In the genomic region with DNA sequence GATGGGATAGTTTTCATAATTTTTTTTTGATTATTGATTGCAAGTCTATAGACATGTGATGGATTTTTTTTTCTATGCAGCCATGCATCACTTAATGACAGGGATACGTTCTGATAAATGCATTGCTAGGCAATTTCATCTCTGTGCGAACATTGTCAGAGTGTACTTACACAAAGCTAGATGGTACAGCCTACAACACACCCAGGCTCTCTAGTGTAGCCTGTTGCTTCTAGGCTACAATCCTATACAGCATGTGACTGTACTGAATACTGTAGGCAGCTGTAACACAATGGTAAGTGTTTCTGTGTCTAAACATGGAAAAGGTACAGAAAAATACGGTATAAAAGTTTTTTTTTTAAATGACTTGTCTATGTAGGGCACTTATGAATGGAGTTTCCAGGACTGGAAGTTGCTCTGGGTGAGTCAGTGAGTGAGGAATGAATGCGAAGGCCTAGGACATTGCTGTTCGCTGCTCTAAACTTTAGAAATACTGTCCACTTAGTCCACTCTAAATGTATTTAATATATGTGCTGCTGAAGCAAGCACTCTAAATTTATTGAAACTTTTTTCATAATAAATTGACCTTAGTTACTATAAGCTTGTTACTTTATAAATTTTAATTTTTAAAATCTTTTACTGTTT, we compare ENCODE assay signal across 30 cellular contexts. TPM values are rescaled to one million over a fixed set of nuclear protein-coding genes. Genes with fewer than 3 reads are reported as not detected.
DNase-seq lines count a peak whose midpoint lies in the region; ATAC-seq, FAIRE-seq and TF ChIP-seq lines count a peak whose summit lies in the region.
"Had no signal": no experiment of that assay in that cellular context is flagged by ENCODE, and none has a peak within 500 bp of the region (broad histone marks: within the 10 kb centered on the region; RNA-seq: fewer than 3 reads in every experiment).

No MANE protein-coding gene starts in this region.

- WGBS in body of pancreas, 2 donors = 67 to 68% methylated on average over 5 of the region's 5 CpGs

- H3K27ac Mint-ChIP-seq in activated naive CD8-positive, alpha-beta T cell treated with anti-CD3 and anti-CD28 coated beads, Interleukin-2, amount 50 U/mL, for 24 hours = no peak overlapping the region
- H3K27ac Mint-ChIP-seq: activated CD4-positive, alpha-beta T cell treated with anti-CD3 and anti-CD28 coated beads, Interleukin-2, amount 10 ng/mL, durations not matched to agents 24 days and 14 days; CD8-positive, alpha-beta memory T cell; dendritic cell treated with granulocyte-macrophage colony-stimulating factor and Interleukin-4, amounts not matched to agents 40 ng/mL and 50 ng/mL, for 4 days; endodermal cell; mesothelial cell of epicardium; progenitor cell of endocrine pancreas had no signal

- H3K27ac ChIP-seq in body of pancreas = peak overlapping the region in 3 of 4 donors; percentile 93 to 97 (median 97)
- H3K27ac ChIP-seq: KMS-11, neutrophil, stomach, tibial artery had no signal

- FAIRE-seq in RCC 7860 (lab: Jason Lieb, UNC) = peak; percentile 26

- H3K4me1 ChIP-seq in body of pancreas = peaks cover 94% of the 10 kb centered on the region
- H3K4me1 ChIP-seq: BE2C, tibial artery had no signal

- peaks cover 6% of the 10 kb centered on the region for H3K9me3 Mint-ChIP-seq in activated naive CD8-positive, alpha-beta T cell treated with anti-CD3 and anti-CD28 coated beads, Interleukin-2, amount 50 U/mL, for 24 hours
- H3K9me3 Mint-ChIP-seq: endodermal cell, mesothelial cell of epicardium had no signal

- no peaks in the 10 kb centered on the region for H3K27me3 ChIP-seq in body of pancreas
- H3K27me3 ChIP-seq: BE2C, neutrophil, stomach, tibial artery had no signal

- H3K4me1 Mint-ChIP-seq in activated naive CD8-positive, alpha-beta T cell treated with anti-CD3 and anti-CD28 coated beads, Interleukin-2, amount 50 U/mL, for 24 hours = peaks cover 47% of the 10 kb centered on the region

- H3K36me3 Mint-ChIP-seq in activated naive CD8-positive, alpha-beta T cell treated with anti-CD3 and anti-CD28 coated beads, Interleukin-2, amount 50 U/mL, for 24 hours (ENCODE audit: low read depth) = peaks cover 10% of the 10 kb centered on the region
- H3K36me3 Mint-ChIP-seq: mesothelial cell of epicardium had no signal

- no peaks in the 10 kb centered on the region for H3K36me3 ChIP-seq in body of pancreas (replicated peaks in 1 of 2; ENCODE audit: insufficient read depth in 1 of 2, low read depth in 2 of 2)
- H3K36me3 ChIP-seq: BE2C, neutrophil, stomach, tibial artery had no signal

- no peak overlapping the region for H3K4me3 Mint-ChIP-seq in activated naive CD8-positive, alpha-beta T cell treated with anti-CD3 and anti-CD28 coated beads, Interleukin-2, amount 50 U/mL, for 24 hours
- H3K4me3 Mint-ChIP-seq: activated CD4-positive, alpha-beta T cell treated with anti-CD3 and anti-CD28 coated beads, Interleukin-2, amount 10 ng/mL, durations not matched to agents 24 days and 14 days; CD8-positive, alpha-beta memory T cell; dendritic cell treated with granulocyte-macrophage colony-stimulating factor and Interleukin-4, amounts not matched to agents 40 ng/mL and 50 ng/mL, for 4 days; endodermal cell; mesothelial cell of epicardium; naive B cell had no signal

- DNase-seq in AG10803 (ENCODE audit: low read depth) (peak; percentile 28), RCC 7860 (ENCODE audit: low spot score) (no peak), body of pancreas (no peak), iris pigment epithelial cell (ENCODE audit: low read depth) (peak; percentile 70), cerebellar cortex (ENCODE audit: low spot score) (no peak), amniotic stem cell (lab: John Stamatoyannopoulos, UW) (no peak)
- no peak for DNase-seq in activated naive CD8-positive, alpha-beta T cell treated with anti-CD3 and anti-CD28 coated beads, Interleukin-2, amount 50 U/mL, for 24 hours
- DNase-seq: activated CD4-positive, alpha-beta T cell treated with anti-CD3 and anti-CD28 coated beads, Interleukin-2, amount 10 ng/mL, durations not matched to agents 24 days and 14 days; activated gamma-delta T cell treated with Interleukin-2 at 50 U/mL for 16 hours; activated T-cell treated with anti-CD3 and anti-CD28 coated beads, Interleukin-2, amount 50 U/mL, for 1 hour; BE2C; caudate nucleus; CD8-positive, alpha-beta memory T cell; DMS 273 treated with DMSO at 0.1 percent for 48 hours; endodermal cell; GOT3; islet precursor cell; left ventricle myocardium superior; naive B cell; NCI-H2171; NCI-H524; stomach; tibial artery had no signal

- no peaks in the 10 kb centered on the region for H3K27me3 Mint-ChIP-seq in activated naive CD8-positive, alpha-beta T cell treated with anti-CD3 and anti-CD28 coated beads, Interleukin-2, amount 50 U/mL, for 24 hours
- H3K27me3 Mint-ChIP-seq: activated CD4-positive, alpha-beta T cell treated with anti-CD3 and anti-CD28 coated beads, Interleukin-2, amount 10 ng/mL, durations not matched to agents 24 days and 14 days; dendritic cell treated with granulocyte-macrophage colony-stimulating factor and Interleukin-4, amounts not matched to agents 40 ng/mL and 50 ng/mL, for 4 days; naive B cell had no signal

- intact Hi-C loops in body of pancreas (cut with DNase I) = no loop called here

- no peak for TF ChIP-seq CTCF in AG10803 (conservative IDR thresholded peaks at IDR 0.05; ENCODE audit: low read length)
- no peak for TF ChIP-seq CTCF in body of pancreas (IDR thresholded peaks at IDR 0.05)

- no peaks in the 10 kb centered on the region for H3K9me3 ChIP-seq in body of pancreas
- H3K9me3 ChIP-seq: BE2C, neutrophil, stomach, tibial artery had no signal

- no peak for ATAC-seq in body of pancreas
- ATAC-seq in GM21737 (IDR thresholded peaks at IDR 0.05; ENCODE audit: unreplicated experiment) = no peak
- no peak for ATAC-seq in activated naive CD8-positive, alpha-beta T cell treated with anti-CD3 and anti-CD28 coated beads, Interleukin-2, amount 50 U/mL, for 24 hours
- ATAC-seq: left ventricle myocardium superior, Right ventricle myocardium inferior had no signal

- no peak for TF ChIP-seq POLR2A in body of pancreas (IDR thresholded peaks at IDR 0.05)

- no peak overlapping the region for H3K4me3 ChIP-seq in AG10803 (ENCODE audit: low read length)
- H3K4me3 ChIP-seq in body of pancreas = no peak overlapping the region
- H3K4me3 ChIP-seq: stomach, tibial artery had no signal

RNA-seq across cellular contexts. Expression of gene SPATA13, which starts 20.3 kb away (rescaled TPM):
- total RNA-seq in body of pancreas = 100 to 1,000 TPM in 1 of 2 donors, 10 to 100 TPM in 1; 83.3 to 359 TPM

Comparison
In these comparisons a context has a peak if more than half of its experiments do, and no peak if none do; other contexts are left out.
1. DNase-seq: peak in AG10803 (single experiment) and iris pigment epithelial cell (single experiment); none in RCC 7860 (single experiment), body of pancreas (0 of 4), activated naive CD8-positive, alpha-beta T cell treated with anti-CD3 and anti-CD28 coated beads, Interleukin-2, amount 50 U/mL, for 24 hours (single experiment), cerebellar cortex (single experiment) and amniotic stem cell (single experiment).